In the genomic region with DNA sequence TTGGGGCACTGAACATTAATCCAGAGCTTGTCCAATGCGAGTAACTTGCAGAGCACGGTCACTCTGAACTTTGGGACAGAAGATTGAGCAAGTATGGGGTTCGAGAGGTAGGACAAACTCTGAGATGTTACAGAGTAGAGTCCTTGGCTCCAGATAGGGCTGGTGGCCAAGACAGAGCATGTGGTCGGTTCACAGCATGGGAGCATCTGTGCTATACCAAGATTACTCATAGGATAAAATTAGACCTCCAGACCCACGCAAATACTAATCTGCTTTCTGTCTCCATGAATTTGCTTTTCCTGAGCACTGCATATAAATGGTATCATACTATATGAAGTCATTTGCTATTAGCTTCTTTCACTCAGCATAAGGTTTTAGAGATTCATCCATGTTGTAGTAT, we compare ENCODE assay signal across 1 cellular context.
TF ChIP-seq lines count a peak whose summit lies in the region.

No MANE protein-coding gene starts in this region.

TF ChIP-seq in IMR-90, 13 proteins besides CTCF, POLR2A, EP300 and RAD21 (continued from another document):
- TF ChIP-seq FOS (IDR thresholded peaks at IDR 0.05; ENCODE audit: low read depth, low read length) = no peak
- no peak for TF ChIP-seq RCOR1 (IDR thresholded peaks at IDR 0.05; ENCODE audit: insufficient replicate concordance, low read length)
- no peak for TF ChIP-seq RFX5 (IDR thresholded peaks at IDR 0.05; ENCODE audit: low read depth, low read length)
- TF ChIP-seq BHLHE40 (IDR thresholded peaks at IDR 0.05; ENCODE audit: low read depth, low read length) = no peak
- no peak for TF ChIP-seq NFE2L2 (IDR thresholded peaks at IDR 0.05; ENCODE audit: low read depth, low read length)
- TF ChIP-seq MAFK (IDR thresholded peaks at IDR 0.05; ENCODE audit: low read depth, low read length) = no peak
- TF ChIP-seq MAZ (IDR thresholded peaks at IDR 0.05; ENCODE audit: borderline replicate concordance, low read depth, low read length) = no peak
